Comparison of ENCODE assay signal across 15 cellular contexts in genomic region chr9:132404228-132404881, GRCh38. TPM values are rescaled to one million over a fixed set of nuclear protein-coding genes. Genes with fewer than 3 reads are reported as not detected.
DNase-seq lines count a peak whose midpoint lies in the region; ATAC-seq, FAIRE-seq and TF ChIP-seq lines count a peak whose summit lies in the region.
"Had no signal": no experiment of that assay in that cellular context is flagged by ENCODE, and none has a peak within 500 bp of the region (broad histone marks: within the 10 kb centered on the region; RNA-seq: fewer than 3 reads in every experiment).

No MANE protein-coding gene starts in this region.

- FAIRE-seq in GM12891 (lab: Jason Lieb, UNC), result peak; percentile 47
- FAIRE-seq: HepG2 had no signal

- no peaks in the 10 kb centered on the region for H3K9me3 Mint-ChIP-seq in activated naive CD8-positive, alpha-beta T cell treated with anti-CD3 and anti-CD28 coated beads, Interleukin-2, amount 50 U/mL, for 24 hours

- no peak for TF ChIP-seq POLR2A in GM12891 (IDR thresholded peaks at IDR 0.05; ENCODE audit: low read depth, low read length)
- TF ChIP-seq POLR2A in NB4 (IDR thresholded peaks at IDR 0.05; ENCODE audit: extremely low read depth, insufficient read length), result no peak
- no peak for TF ChIP-seq POLR2A in uterus (IDR thresholded peaks at IDR 0.05)

- H3K27ac Mint-ChIP-seq in activated naive CD8-positive, alpha-beta T cell treated with anti-CD3 and anti-CD28 coated beads, Interleukin-2, amount 50 U/mL, for 24 hours, result peak overlapping the region; percentile 93

- H3K9me2 ChIP-seq in hepatocyte (replicated peaks; ENCODE audit: insufficient read depth), result no peaks in the 10 kb centered on the region

- no peak for DNase-seq in GM12891 (ENCODE audit: insufficient read length, low spot score)
- peak; percentile 40 for DNase-seq in NB4 (ENCODE audit: low read depth)
- DNase-seq in activated naive CD8-positive, alpha-beta T cell treated with anti-CD3 and anti-CD28 coated beads, Interleukin-2, amount 50 U/mL, for 24 hours, result peak; percentile 36
- DNase-seq in NCI-H1417 (lab: John Stamatoyannopoulos, UW), result no peak
- DNase-seq in NCI-H748 treated with DMSO at 0.1 percent for 48 hours (lab: John Stamatoyannopoulos, UW), result no peak
- no peak for DNase-seq in hepatocyte (ENCODE audit: low spot score)
- DNase-seq in uterus, result no peak
- DNase-seq: aorta, left ventricle myocardium inferior, NCI-H524 treated with DMSO at 0.1 percent for 48 hours, substantia nigra, T-helper 9 cell had no signal

- H3K27me3 Mint-ChIP-seq in activated naive CD8-positive, alpha-beta T cell treated with anti-CD3 and anti-CD28 coated beads, Interleukin-2, amount 50 U/mL, for 24 hours, result peaks cover 1% of the 10 kb centered on the region

- H3K27me3 ChIP-seq in neutrophil (peaks cover 18% of the 10 kb centered on the region), hepatocyte (peaks cover 4% of the 10 kb centered on the region), uterus (no peaks in the 10 kb centered on the region)

- H3K4me1 Mint-ChIP-seq in activated naive CD8-positive, alpha-beta T cell treated with anti-CD3 and anti-CD28 coated beads, Interleukin-2, amount 50 U/mL, for 24 hours, result peaks cover 52% of the 10 kb centered on the region

- no peak for TF ChIP-seq CTCF in NB4 (IDR thresholded peaks at IDR 0.05; ENCODE audit: low read depth, low read length)
- no peak for TF ChIP-seq CTCF in neutrophil (IDR thresholded peaks at IDR 0.05)
- TF ChIP-seq CTCF in hepatocyte (IDR thresholded peaks at IDR 0.05; ENCODE audit: poor library complexity), result no peak
- TF ChIP-seq CTCF in uterus (IDR thresholded peaks at IDR 0.05), result no peak

- H2AFZ ChIP-seq in hepatocyte, result no peak overlapping the region

- H4K20me1 ChIP-seq in hepatocyte (ENCODE audit: insufficient read depth, poor library complexity, severe bottlenecking), result no peaks in the 10 kb centered on the region

- H3K36me3 Mint-ChIP-seq in activated naive CD8-positive, alpha-beta T cell treated with anti-CD3 and anti-CD28 coated beads, Interleukin-2, amount 50 U/mL, for 24 hours (ENCODE audit: low read depth), result peaks cover 55% of the 10 kb centered on the region

- H3K79me2 ChIP-seq in hepatocyte, result peaks cover 23% of the 10 kb centered on the region

- intact Hi-C loops in uterus (cut with DNase I; ENCODE audit: low total_unique reads), result no loop called here

- WGBS in hepatocyte (ENCODE audit: low lambda C conversion rate, missing lambda C conversion rate), result 90% methylated on average over 9 of the region's 9 CpGs

- H3K36me3 ChIP-seq in neutrophil (peaks cover 29% of the 10 kb centered on the region), hepatocyte (replicated peaks; ENCODE audit: insufficient read depth, low read depth) (no peaks in the 10 kb centered on the region), uterus (no peaks in the 10 kb centered on the region)

- no peaks in the 10 kb centered on the region for H3K9me3 ChIP-seq in neutrophil
- no peaks in the 10 kb centered on the region for H3K9me3 ChIP-seq in hepatocyte (ENCODE audit: low read depth)
- no peaks in the 10 kb centered on the region for H3K9me3 ChIP-seq in uterus
- H3K9me3 ChIP-seq: left ventricle myocardium inferior had no signal

- H3K4me3 ChIP-seq in NB4 (ENCODE audit: low read depth, low read length) (peak overlapping the region; percentile 17), neutrophil (ENCODE audit: low read depth in 1 of 2, low read length in 1 of 2) (no peak overlapping the region), hepatocyte (no peak overlapping the region), uterus (no peak overlapping the region)
- H3K4me3 ChIP-seq: smooth muscle cell had no signal

- H3K4me1 ChIP-seq in neutrophil (ENCODE audit: control insufficient read depth in 1 of 2, insufficient read depth in 1 of 2, low read depth in 1 of 2, low read length in 1 of 2) (peaks cover 21 to 24% of the 10 kb centered on the region in 2 experiments), hepatocyte (ENCODE audit: insufficient read depth) (peaks cover 7% of the 10 kb centered on the region), uterus (peaks cover 0 to 6% of the 10 kb centered on the region in 2 donors)

- ATAC-seq in activated naive CD8-positive, alpha-beta T cell treated with anti-CD3 and anti-CD28 coated beads, Interleukin-2, amount 50 U/mL, for 24 hours, result peak; percentile 76
- ATAC-seq: HepG2 had no signal

- H3K4me3 Mint-ChIP-seq in activated naive CD8-positive, alpha-beta T cell treated with anti-CD3 and anti-CD28 coated beads, Interleukin-2, amount 50 U/mL, for 24 hours, result peak overlapping the region; percentile 79

- peak overlapping the region; percentile 21 for H3K27ac ChIP-seq in neutrophil
- no peak overlapping the region for H3K27ac ChIP-seq in hepatocyte
- H3K27ac ChIP-seq in uterus, result no peak overlapping the region
- H3K27ac ChIP-seq: left ventricle myocardium inferior had no signal

- no peak overlapping the region for H3K4me2 ChIP-seq in hepatocyte

TF ChIP-seq in GM12891, 5 proteins besides CTCF, POLR2A, EP300 and RAD21:
- TF ChIP-seq POU2F2 (IDR thresholded peaks at IDR 0.05; ENCODE audit: low read depth, low read length) (no peak), SPI1 (IDR thresholded peaks at IDR 0.05; ENCODE audit: low read depth, low read length) (0 out of 2 replicates have a peak, but pooled peaks have one; percentile 10)

RNA-seq across cellular contexts. Expression of gene TTF1, which starts 2.3 kb away (rescaled TPM):
- polyA plus RNA-seq in GM12891 (2012; ENCODE audit: low read depth, missing spikeins), result 11.8 TPM
- total RNA-seq in hepatocyte (7.0 and 10.2 TPM in 2 replicates), uterus (10 to 100 TPM in 2 of 4 donors, 1 to 10 TPM in 2; 5.6 to 16.5 (median 10.3) TPM)
- 5.5 and 8.2 TPM in 2 replicates for polyA plus RNA-seq in hepatocyte

RNA-seq across cellular contexts. Expression of gene CFAP77, which starts 5.7 kb away (rescaled TPM):
- polyA plus RNA-seq in GM12891 (2012; ENCODE audit: low read depth, missing spikeins), result not detected
- total RNA-seq in hepatocyte (0.44 and 0.70 TPM in 2 replicates), uterus (1 to 10 TPM in 1 of 4 donors, not detected in 3; 1.4 TPM)
- polyA plus RNA-seq in hepatocyte, result 1.2 and 4.2 TPM in 2 replicates
- total RNA-seq: aorta, HepG2, smooth muscle cell had no signal
- polyA plus RNA-seq: HepG2 had no signal

RNA-seq across cellular contexts. Expression of gene SETX, which starts 49.6 kb away (rescaled TPM):
- polyA plus RNA-seq in GM12891 (2012; ENCODE audit: low read depth, missing spikeins), result 18.2 TPM
- total RNA-seq in hepatocyte (49.5 and 61.0 TPM in 2 replicates), uterus (100 to 1,000 TPM in 1 of 4 donors, 10 to 100 TPM in 3; 36.5 to 117 (median 60.4) TPM)
- polyA plus RNA-seq in hepatocyte, result 12.0 and 13.5 TPM in 2 replicates

Comparison
In these comparisons a context has a peak if more than half of its experiments do, and no peak if none do; other contexts are left out.
1. DNase-seq: peak in NB4 (single experiment) and activated naive CD8-positive, alpha-beta T cell treated with anti-CD3 and anti-CD28 coated beads, Interleukin-2, amount 50 U/mL, for 24 hours (single experiment); none in GM12891 (single experiment), NCI-H1417 (0 of 3), NCI-H748 treated with DMSO at 0.1 percent for 48 hours (single experiment), hepatocyte (single experiment) and uterus (0 of 2).